In genomic region chr22:40857309-40857851, GRCh38 we compare ENCODE assay signal across 8 cellular contexts. TPM values are rescaled to one million over a fixed set of nuclear protein-coding genes. Genes with fewer than 3 reads are reported as not detected.
DNase-seq lines count a peak whose midpoint lies in the region; ATAC-seq, FAIRE-seq and TF ChIP-seq lines count a peak whose summit lies in the region.

No MANE protein-coding gene starts in this region.

- no peak for DNase-seq in activated CD4-positive, alpha-beta T cell treated with anti-CD3 and anti-CD28 coated beads for 36 hours
- DNase-seq in activated CD4-positive, alpha-beta T cell treated with anti-CD3 and anti-CD28 coated beads for 1 hour = no peak
- DNase-seq in adipocyte (ENCODE audit: low read depth) = peak; percentile 67
- DNase-seq in kidney = no peak
- no peak for DNase-seq in HuH-7.5 (ENCODE audit: low spot score)
- DNase-seq in GM13977 (ENCODE audit: low spot score) = no peak
- DNase-seq in GM10266 (ENCODE audit: extremely low spot score) = no peak

- H3K9ac ChIP-seq in adipocyte (ENCODE audit: low read length) = peak overlapping the region; percentile 100
- H3K9ac ChIP-seq in kidney (ENCODE audit: low read length in 2 of 2) = peak overlapping the region; percentile 96 to 99

- H3K27me3 ChIP-seq in adipocyte (replicated peaks; ENCODE audit: control insufficient read depth, insufficient read depth, low read length) = no peaks in the 10 kb centered on the region
- H3K27me3 ChIP-seq in thymus (ENCODE audit: control insufficient read depth, insufficient read depth) = no peaks in the 10 kb centered on the region

- CTCF ChIA-PET in activated CD4-positive, alpha-beta T cell treated with anti-CD3 and anti-CD28 coated beads for 36 hours (lab: Charles Lee) = interaction anchor here (0.5 to 2.2 kb wide), 8 partner anchors 10 to 813 kb away, joined by 3 to 11 read pairs (median 4); partner anchors contain the start of gene SLC25A17

- POLR2A ChIA-PET in activated CD4-positive, alpha-beta T cell treated with anti-CD3 and anti-CD28 coated beads for 36 hours (lab: Charles Lee) = interaction anchor here (0.5 to 1.3 kb wide), 6 partner anchors 38 to 831 kb away, joined by 3 to 8 read pairs (median 3); partner anchors contain the start of genes PHF5A, PMM1, SLC25A17 and SNU13

- WGBS in thymus = 11% methylated on average over 18 of the region's 18 CpGs

- peak overlapping the region; percentile 99 for H3K4me3 ChIP-seq in adipocyte (ENCODE audit: low read length)
- peak overlapping the region; percentile 91 to 98 for H3K4me3 ChIP-seq in kidney (ENCODE audit: low read length in 2 of 2)
- peak overlapping the region; percentile 91 for H3K4me3 ChIP-seq in thymus (ENCODE audit: low read length)

- peak overlapping the region; percentile 98 to 100 for H3K27ac ChIP-seq in kidney (ENCODE audit: low read depth in 2 of 2, low read length in 2 of 2)
- peak overlapping the region; percentile 93 for H3K27ac ChIP-seq in thymus (ENCODE audit: low read depth)

- intact Hi-C loops in activated CD4-positive, alpha-beta T cell treated with anti-CD3 and anti-CD28 coated beads for 36 hours (cut with DNase I, micrococcal nuclease) = loop anchor here (1.0 to 5.0 kb wide), 11 partner anchors 40 to 763 kb away; partner anchors contain the start of genes ACO2 (in 1 of the 2), DESI1 (in 1 of the 2), EP300 (in 1 of the 2) and L3MBTL2 (in 1 of the 2)
- intact Hi-C loops in kidney (cut with DNase I) = no loop called here

- no peak for ATAC-seq in activated CD4-positive, alpha-beta T cell treated with anti-CD3 and anti-CD28 coated beads for 36 hours

- H3K9me3 ChIP-seq in adipocyte (ENCODE audit: control insufficient read depth, low read length) = no peaks in the 10 kb centered on the region
- H3K9me3 ChIP-seq in kidney (ENCODE audit: control insufficient read depth in 1 of 2, low read length in 2 of 2) = no peaks in the 10 kb centered on the region
- H3K9me3 ChIP-seq in thymus (ENCODE audit: control insufficient read depth) = no peaks in the 10 kb centered on the region

- peak overlapping the region; percentile 99 for H3K27ac Mint-ChIP-seq in activated CD4-positive, alpha-beta T cell treated with anti-CD3 and anti-CD28 coated beads for 36 hours

- FAIRE-seq in kidney (lab: Jason Lieb, UNC) = no peak

- in situ Hi-C loops in GM13977 (cut with MboI; ENCODE audit: low pct_unique_long_range_greater_than_20kb, low sequenced_read_pairs, unreplicated experiment) = no loop called here

- H3K36me3 Mint-ChIP-seq in activated CD4-positive, alpha-beta T cell treated with anti-CD3 and anti-CD28 coated beads for 36 hours (ENCODE audit: low read depth) = peaks cover 24% of the 10 kb centered on the region

- no peaks in the 10 kb centered on the region for H3K9me3 Mint-ChIP-seq in activated CD4-positive, alpha-beta T cell treated with anti-CD3 and anti-CD28 coated beads for 36 hours (ENCODE audit: low read depth)

- TF ChIP-seq CTCF in kidney (IDR thresholded peaks at IDR 0.05; ENCODE audit: borderline replicate concordance, extremely low read depth, insufficient read depth) (no peak), GM13977 (IDR thresholded peaks at IDR 0.05; ENCODE audit: extremely low read depth, insufficient read depth, missing control alignments) (no peak), GM10266 (IDR thresholded peaks at IDR 0.05; ENCODE audit: control insufficient read depth, insufficient read depth, low read depth, missing control alignments) (no peak)

- H3K4me1 ChIP-seq in adipocyte (ENCODE audit: control insufficient read depth, insufficient read depth, low read length) (peaks cover 60% of the 10 kb centered on the region), kidney (ENCODE audit: control insufficient read depth in 1 of 2, insufficient read depth in 1 of 2, low read depth in 1 of 2, low read length in 2 of 2) (peaks cover 8 to 22% of the 10 kb centered on the region in 2 donors), thymus (ENCODE audit: control insufficient read depth, insufficient read depth, low read length) (peaks cover 13% of the 10 kb centered on the region)

- H3K27me3 Mint-ChIP-seq in activated CD4-positive, alpha-beta T cell treated with anti-CD3 and anti-CD28 coated beads for 36 hours = no peaks in the 10 kb centered on the region

- peaks cover 49% of the 10 kb centered on the region for H3K4me1 Mint-ChIP-seq in activated CD4-positive, alpha-beta T cell treated with anti-CD3 and anti-CD28 coated beads for 36 hours

- peaks cover 4% of the 10 kb centered on the region for H3K36me3 ChIP-seq in adipocyte (ENCODE audit: control insufficient read depth, insufficient read depth, low read length, severe bottlenecking)
- peaks cover 2 to 6% of the 10 kb centered on the region in 2 donors for H3K36me3 ChIP-seq in kidney (ENCODE audit: control insufficient read depth in 1 of 2, insufficient read depth in 2 of 2, low read length in 2 of 2)
- H3K36me3 ChIP-seq in thymus (ENCODE audit: control insufficient read depth, insufficient read depth) = peaks cover 5% of the 10 kb centered on the region

- peak overlapping the region; percentile 97 for H3K4me3 Mint-ChIP-seq in activated CD4-positive, alpha-beta T cell treated with anti-CD3 and anti-CD28 coated beads for 36 hours

RNA-seq across cellular contexts. Expression of gene XPNPEP3, which starts 0.4 kb away (rescaled TPM):
- 10 to 100 TPM; 21.5 to 25.8 TPM for total RNA-seq in activated CD4-positive, alpha-beta T cell treated with anti-CD3 and anti-CD28 coated beads for 36 hours
- total RNA-seq in kidney = 22.5 TPM
- polyA plus RNA-seq in kidney (ENCODE audit: insufficient read depth, low read depth, low replicate concordance) (4.6 TPM), thymus (7.1 TPM)

RNA-seq across cellular contexts. Expression of gene ST13, which starts 0.9 kb away (rescaled TPM):
- total RNA-seq in activated CD4-positive, alpha-beta T cell treated with anti-CD3 and anti-CD28 coated beads for 36 hours = 100 to 1,000 TPM; 260 to 297 TPM
- total RNA-seq in kidney = 196 TPM
- polyA plus RNA-seq in kidney (ENCODE audit: insufficient read depth, low read depth, low replicate concordance) (230 TPM), thymus (121 TPM)

RNA-seq across cellular contexts. Expression of gene DNAJB7, which starts 4.5 kb away (rescaled TPM):
- not detected for total RNA-seq in activated CD4-positive, alpha-beta T cell treated with anti-CD3 and anti-CD28 coated beads for 36 hours
- not detected for total RNA-seq in kidney
- not detected for polyA plus RNA-seq in kidney (ENCODE audit: insufficient read depth, low read depth, low replicate concordance)
- not detected for polyA plus RNA-seq in thymus

RNA-seq across cellular contexts. Expression of gene SLC25A17, which starts 38.2 kb away (rescaled TPM):
- total RNA-seq in activated CD4-positive, alpha-beta T cell treated with anti-CD3 and anti-CD28 coated beads for 36 hours = 10 to 100 TPM; 23.3 to 29.7 TPM
- 15.3 TPM for total RNA-seq in kidney
- polyA plus RNA-seq in kidney (ENCODE audit: insufficient read depth, low read depth, low replicate concordance) = 23.8 TPM
- polyA plus RNA-seq in thymus = 23.0 TPM
